Comparison of ENCODE assay signal across 9 cellular contexts in the genomic region with DNA sequence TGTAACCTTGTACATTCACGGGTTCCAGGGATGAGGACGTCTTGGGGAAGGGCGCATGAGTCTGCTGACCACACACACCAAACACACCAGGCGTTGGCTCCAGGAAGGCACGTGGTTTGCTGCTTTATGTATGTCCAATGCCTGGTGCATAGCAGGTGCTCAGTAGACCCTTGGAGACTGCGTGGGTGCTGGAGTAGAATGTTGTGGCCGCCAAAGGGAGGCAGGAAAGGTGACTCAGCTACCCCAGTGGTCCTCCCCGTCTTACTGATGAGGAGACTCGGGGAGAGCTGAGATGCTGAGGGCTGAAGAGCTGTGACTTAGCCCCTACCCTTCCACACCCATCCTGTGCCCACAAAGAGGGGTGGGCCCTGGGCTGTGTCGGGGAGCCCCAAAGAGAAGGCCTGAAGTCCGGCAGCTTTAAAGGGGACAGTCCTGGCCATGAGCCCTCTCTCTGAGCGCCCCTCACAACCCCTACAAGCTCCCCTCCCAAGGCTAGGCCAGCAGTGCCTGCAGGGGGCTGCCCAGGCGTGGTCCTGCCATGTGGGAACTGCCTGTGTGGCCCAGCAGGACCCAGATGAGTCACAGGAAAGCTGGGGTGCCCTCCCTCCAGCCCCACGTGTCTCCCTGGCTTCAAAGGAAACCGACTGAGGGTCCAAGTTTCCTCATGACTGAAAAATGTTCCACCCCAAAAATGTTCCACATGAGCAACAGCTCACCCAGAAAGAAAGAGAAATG. TPM values are rescaled to one million over a fixed set of nuclear protein-coding genes. Genes with fewer than 3 reads are reported as not detected.
DNase-seq lines count a peak whose midpoint lies in the region; ATAC-seq and TF ChIP-seq lines count a peak whose summit lies in the region.
"Had no signal": no experiment of that assay in that cellular context is flagged by ENCODE, and none has a peak within 500 bp of the region (broad histone marks: within the 10 kb centered on the region; RNA-seq: fewer than 3 reads in every experiment).

No MANE protein-coding gene starts in this region.

- TF ChIP-seq CTCF in fibroblast of lung (conservative IDR thresholded peaks at IDR 0.05 in 1 of 2, IDR thresholded peaks at IDR 0.05 in 1 of 2; ENCODE audit: low read depth in 1 of 2, low read length in 2 of 2) = no peak

- in situ Hi-C loops in GM23248 (cut with MboI) = no loop called here

- H3F3A ChIP-seq in GM23248 (ENCODE audit: insufficient read depth) = peaks cover 50% of the 10 kb centered on the region

- peak overlapping the region; percentile 68 for H3K9ac ChIP-seq in GM23248
- no peak overlapping the region for H3K9ac ChIP-seq in fibroblast of lung (ENCODE audit: insufficient read depth, low read length)

- H3K27ac ChIP-seq in GM23248 = peak overlapping the region; percentile 81
- peak overlapping the region; percentile 24 for H3K27ac ChIP-seq in fibroblast of lung (ENCODE audit: insufficient read depth, low read length)

- peak; percentile 82 for DNase-seq in GM23248
- DNase-seq in activated CD4-positive, alpha-beta T cell treated with anti-CD3 and anti-CD28 coated beads for 4 hours = peak; percentile 43 to 67
- DNase-seq in fibroblast of lung (ENCODE audit: low read depth in 2 of 2) = peak in 1 of 2 donors; percentile 91
- DNase-seq in stimulated activated CD4-positive, alpha-beta T cell treated with anti-CD3 and anti-CD28 coated beads, TNF-alpha, amount 100 ng/mL, for 24 hours (ENCODE audit: low read depth in 3 of 3) = peak; percentile 22 to 84 (median 49)
- DNase-seq in NCI-H1417 (lab: John Stamatoyannopoulos, UW) = no peak
- DNase-seq in erythroblast (lab: John Stamatoyannopoulos, UW) = no peak

- no peaks in the 10 kb centered on the region for H3K9me2 ChIP-seq in GM23248 (ENCODE audit: insufficient read depth)

- H3K4me2 ChIP-seq in GM23248 (ENCODE audit: unreplicated experiment) (peak overlapping the region; percentile 20), fibroblast of lung (ENCODE audit: extremely low read depth, insufficient read depth, low read length) (no peak overlapping the region)

- no peak for ATAC-seq in GM19467 (IDR thresholded peaks at IDR 0.05; ENCODE audit: unreplicated experiment)
- ATAC-seq in GM21526 (IDR thresholded peaks at IDR 0.05; ENCODE audit: low FRiP score, unreplicated experiment) = no peak

- H4K20me1 ChIP-seq in GM23248 (ENCODE audit: insufficient read depth) (no peaks in the 10 kb centered on the region), fibroblast of lung (ENCODE audit: control insufficient read depth, extremely low read depth, insufficient read depth, low read length) (no peaks in the 10 kb centered on the region)

- no peak overlapping the region for H3K4me3 ChIP-seq in GM23248
- no peak overlapping the region for H3K4me3 ChIP-seq in fibroblast of lung (replicated peaks in 1 of 4; ENCODE audit: control extremely low read depth in 1 of 4, insufficient read depth in 1 of 4, low read depth in 3 of 4, low read length in 4 of 4)

- H3K79me2 ChIP-seq in GM23248 (ENCODE audit: insufficient read depth) (no peaks in the 10 kb centered on the region), fibroblast of lung (ENCODE audit: control insufficient read depth, insufficient read depth, low read length) (no peaks in the 10 kb centered on the region)

- no peak overlapping the region for H2AFZ ChIP-seq in GM23248
- no peak overlapping the region for H2AFZ ChIP-seq in fibroblast of lung (ENCODE audit: low read length)

- H3K27me3 ChIP-seq in GM23248 (replicated peaks; ENCODE audit: insufficient read depth) (no peaks in the 10 kb centered on the region), fibroblast of lung (ENCODE audit: control insufficient read depth, insufficient read depth, low read length) (no peaks in the 10 kb centered on the region)

- WGBS in GM23248 (ENCODE audit: low coverage in 1 of 2, low lambda C conversion rate in 2 of 2, missing lambda C conversion rate in 2 of 2), 2 experiments = 27 to 28% methylated on average over 13 to 15 of the region's 15 CpGs

- H3K4me1 ChIP-seq in GM23248 (ENCODE audit: insufficient read depth) = peaks cover 39% of the 10 kb centered on the region
- peaks cover 16% of the 10 kb centered on the region for H3K4me1 ChIP-seq in fibroblast of lung (ENCODE audit: control insufficient read depth, extremely low read depth, insufficient read depth, low read length)

- H3K9me3 ChIP-seq in GM23248 (ENCODE audit: low read depth) (no peaks in the 10 kb centered on the region), fibroblast of lung (ENCODE audit: control insufficient read depth, insufficient read depth, low read depth, low read length) (no peaks in the 10 kb centered on the region)

- H3K36me3 ChIP-seq in GM23248 (ENCODE audit: low read depth) = no peaks in the 10 kb centered on the region
- H3K36me3 ChIP-seq in fibroblast of lung (ENCODE audit: control insufficient read depth, insufficient read depth, low read length) = no peaks in the 10 kb centered on the region

- no peak for TF ChIP-seq POLR2A in erythroblast (IDR thresholded peaks at IDR 0.05; ENCODE audit: low read length)

RNA-seq across cellular contexts. Expression of a gene that starts 28.0 kb away (rescaled TPM):
- total RNA-seq in GM23248 (2014; rRNA removed; shearing (Covaris generic)) = 178 and 192 TPM in 2 replicates
- polyA plus RNA-seq in GM23248 (2016; fragmentation: Nextera tagmentation; extraction: Ambion mirVana) = 109 and 114 TPM in 2 replicates
- 41.5 and 79.1 TPM in 2 replicates for total RNA-seq in fibroblast of lung
- 6.8 and 33.1 TPM in 2 replicates for polyA plus RNA-seq in fibroblast of lung
- polyA plus RNA-seq in fibroblast of lung (2012) = 5.3 and 22.0 TPM in 2 replicates
- 24.8 and 159 TPM in 2 replicates for polyA minus RNA-seq in fibroblast of lung (ENCODE audit: low replicate concordance)
- total RNA-seq: NCI-H460 had no signal

Comparison
In these comparisons a context has a peak if more than half of its experiments do, and no peak if none do; other contexts are left out.
1. DNase-seq: peak in GM23248 (single experiment), activated CD4-positive, alpha-beta T cell treated with anti-CD3 and anti-CD28 coated beads for 4 hours (2 of 2) and stimulated activated CD4-positive, alpha-beta T cell treated with anti-CD3 and anti-CD28 coated beads, TNF-alpha, amount 100 ng/mL, for 24 hours (3 of 3); none in NCI-H1417 (0 of 3) and erythroblast (0 of 2).